33 cellular contexts compared by ENCODE assay signal in genomic region chr1:236917448-236917847, GRCh38.
"Had no signal": no experiment of that assay in that cellular context is flagged by ENCODE, and none has a peak within 500 bp of the region (broad histone marks: within the 10 kb centered on the region; RNA-seq: fewer than 3 reads in every experiment).

No MANE protein-coding gene starts in this region.

- FAIRE-seq: astrocyte, bronchial epithelial cell had no signal

- H3K4me3 ChIP-seq: adrenal gland, ascending aorta, body of pancreas, breast epithelium, cardiac muscle cell had no signal

- H3K36me3 ChIP-seq: adrenal gland, ascending aorta, brain microvascular endothelial cell, breast epithelium, cardiac muscle cell had no signal

- DNase-seq: activated effector memory CD4-positive, alpha-beta T cell treated with anti-CD3 and anti-CD28 coated beads, Interleukin-2, amount 50 U/mL, for 16 hours; activated effector memory CD4-positive, alpha-beta T cell treated with Interleukin-2 at 50 U/mL for 16 hours; activated gamma-delta T cell; activated gamma-delta T cell treated with Interleukin-2 at 50 U/mL for 16 hours; activated naive CD4-positive, alpha-beta T cell; activated naive CD4-positive, alpha-beta T cell treated with anti-CD3 and anti-CD28 coated beads for 36 hours; activated naive CD4-positive, alpha-beta T cell treated with anti-CD3 and anti-CD28 coated beads, Interleukin-2, amount 10 ng/mL, durations not matched to agents 7 days and 5 days; activated naive CD4-positive, alpha-beta T cell treated with anti-CD3 and anti-CD28 coated beads, Interleukin-2, amount 50 U/mL, for 16 hours; activated naive CD4-positive, alpha-beta T cell treated with Interleukin-2 at 50 U/mL for 16 hours; activated naive CD8-positive, alpha-beta T cell treated with anti-CD3 and anti-CD28 coated beads for 36 hours; activated naive CD8-positive, alpha-beta T cell treated with anti-CD3 and anti-CD28 coated beads, Interleukin-2, amount 10 ng/mL, durations not matched to agents 7 days and 5 days; activated naive CD8-positive, alpha-beta T cell treated with anti-CD3 and anti-CD28 coated beads, Interleukin-2, amount 50 U/mL, for 24 hours; activated T-cell treated with anti-CD3 and anti-CD28 coated beads, Interleukin-2, amount 50 U/mL, for 24 hours; activated T-cell treated with anti-CD3 and anti-CD28 coated beads, Interleukin-2, amount 50 U/mL, for 4 hours; activated T-cell treated with anti-CD3 and anti-CD28 coated beads, Interleukin-2, amount 50 U/mL, for 48 hours; activated T-cell treated with anti-CD3 and anti-CD28 coated beads, Interleukin-2, amount 50 U/mL, for 72 hours; adrenal gland; amniotic stem cell; amygdala; anterior cingulate cortex; aorta; body of pancreas; brain microvascular endothelial cell; caudate nucleus; central memory CD4-positive, alpha-beta T cell; cerebellar nuclear complex had no signal

- ATAC-seq: activated naive CD4-positive, alpha-beta T cell treated with anti-CD3 and anti-CD28 coated beads, Interleukin-2, amount 50 U/mL, for 72 hours; activated naive CD8-positive, alpha-beta T cell treated with anti-CD3 and anti-CD28 coated beads, Interleukin-2, amount 50 U/mL, for 24 hours; activated T-cell treated with anti-CD3 and anti-CD28 coated beads, Interleukin-2, amount 50 U/mL, for 4 hours; activated T-cell treated with anti-CD3 and anti-CD28 coated beads, Interleukin-2, amount 50 U/mL, for 72 hours; activated T-helper 17 cell treated with anti-CD3 and anti-CD28 coated beads, Interleukin-2, amount 50 U/mL, for 72 hours; body of pancreas had no signal

- H3K27me3 ChIP-seq: adrenal gland, ascending aorta, body of pancreas, brain microvascular endothelial cell, breast epithelium, cardiac muscle cell had no signal

- H3K27ac ChIP-seq: adrenal gland, ascending aorta, body of pancreas, brain microvascular endothelial cell, breast epithelium, cardiac muscle cell had no signal

- H3K4me1 ChIP-seq: adrenal gland, ascending aorta, body of pancreas, breast epithelium had no signal

- H3K9me3 ChIP-seq: adrenal gland had no signal
